ENCODE assay signal across 3 cellular contexts in genomic region chr11:131235328-131236298, GRCh38.
TF ChIP-seq lines count a peak whose summit lies in the region.

No MANE protein-coding gene starts in this region.

TF ChIP-seq in SK-N-SH, 30 proteins besides CTCF, POLR2A, EP300 and RAD21:
- TF ChIP-seq USF1 (IDR thresholded peaks at IDR 0.05; ENCODE audit: borderline replicate concordance, low read depth), result no peak
- TF ChIP-seq POLR2AphosphoS5 (IDR thresholded peaks at IDR 0.05; ENCODE audit: low read depth, low read length), result no peak
- TF ChIP-seq FOXJ3 (CRISPR knock-in tag; IDR thresholded peaks at IDR 0.05), result no peak
- TF ChIP-seq ZBTB33 (IDR thresholded peaks at IDR 0.05; ENCODE audit: borderline replicate concordance, low read depth), result no peak
- no peak for TF ChIP-seq RXRA (IDR thresholded peaks at IDR 0.05; ENCODE audit: borderline replicate concordance, low read depth)
- TF ChIP-seq TEAD4 (IDR thresholded peaks at IDR 0.05; ENCODE audit: borderline replicate concordance, insufficient read depth), result no peak
- no peak for TF ChIP-seq RCOR1 (IDR thresholded peaks at IDR 0.05; ENCODE audit: low read length)
- no peak for TF ChIP-seq FOXM1 (IDR thresholded peaks at IDR 0.05; ENCODE audit: low read depth)
- no peak for TF ChIP-seq SMC3 (IDR thresholded peaks at IDR 0.05; ENCODE audit: low read depth, low read length)
- TF ChIP-seq TAF1 (IDR thresholded peaks at IDR 0.05; ENCODE audit: borderline replicate concordance, low read depth, low read length), result no peak
- TF ChIP-seq NFIC (IDR thresholded peaks at IDR 0.05; ENCODE audit: borderline replicate concordance), result no peak
- TF ChIP-seq MXI1 (IDR thresholded peaks at IDR 0.05; ENCODE audit: low read depth, low read length), result no peak
- no peak for TF ChIP-seq TCF12 (IDR thresholded peaks at IDR 0.05)

TF ChIP-seq in SK-N-SH treated with all-trans-retinoic acid at 6 μM for 48 hours, 23 proteins besides CTCF, POLR2A, EP300 and RAD21 (continued from another document and continues in another):
- TF ChIP-seq ZC3H10 (CRISPR knock-in tag; IDR thresholded peaks at IDR 0.05) (no peak), ZFP30 (CRISPR knock-in tag; IDR thresholded peaks at IDR 0.05) (no peak), CSDC2 (CRISPR knock-in tag; IDR thresholded peaks at IDR 0.05) (no peak), POU6F1 (CRISPR knock-in tag; IDR thresholded peaks at IDR 0.05; ENCODE audit: borderline replicate concordance, low read depth) (no peak), ARNTL (CRISPR knock-in tag; IDR thresholded peaks at IDR 0.05; ENCODE audit: borderline replicate concordance, low read depth) (no peak), ZNF565 (CRISPR knock-in tag; conservative IDR thresholded peaks at IDR 0.05; ENCODE audit: low read depth) (no peak), CREB5 (CRISPR knock-in tag; IDR thresholded peaks at IDR 0.05; ENCODE audit: low read depth) (no peak), ZNF8 (CRISPR knock-in tag; IDR thresholded peaks at IDR 0.05) (no peak), TSHZ2 (CRISPR knock-in tag; IDR thresholded peaks at IDR 0.05) (no peak), SNAI2 (CRISPR knock-in tag; IDR thresholded peaks at IDR 0.05) (no peak), CSRNP3 (CRISPR knock-in tag; IDR thresholded peaks at IDR 0.05) (no peak), ESRRG (CRISPR knock-in tag; IDR thresholded peaks at IDR 0.05) (no peak), PATZ1 (CRISPR knock-in tag; IDR thresholded peaks at IDR 0.05; ENCODE audit: borderline replicate concordance) (no peak), ISL1 (CRISPR knock-in tag; IDR thresholded peaks at IDR 0.05) (no peak), TOX (CRISPR knock-in tag; IDR thresholded peaks at IDR 0.05; ENCODE audit: borderline replicate concordance) (no peak), RARB (CRISPR knock-in tag; IDR thresholded peaks at IDR 0.05) (no peak)

TF ChIP-seq in H1, 55 proteins besides CTCF, POLR2A, EP300 and RAD21 (continued from another document):
- TF ChIP-seq CBX8 (IDR thresholded peaks at IDR 0.05; ENCODE audit: borderline replicate concordance, low read depth, low read length), result no peak
